1 cellular context compared by ENCODE assay signal in the genomic region with DNA sequence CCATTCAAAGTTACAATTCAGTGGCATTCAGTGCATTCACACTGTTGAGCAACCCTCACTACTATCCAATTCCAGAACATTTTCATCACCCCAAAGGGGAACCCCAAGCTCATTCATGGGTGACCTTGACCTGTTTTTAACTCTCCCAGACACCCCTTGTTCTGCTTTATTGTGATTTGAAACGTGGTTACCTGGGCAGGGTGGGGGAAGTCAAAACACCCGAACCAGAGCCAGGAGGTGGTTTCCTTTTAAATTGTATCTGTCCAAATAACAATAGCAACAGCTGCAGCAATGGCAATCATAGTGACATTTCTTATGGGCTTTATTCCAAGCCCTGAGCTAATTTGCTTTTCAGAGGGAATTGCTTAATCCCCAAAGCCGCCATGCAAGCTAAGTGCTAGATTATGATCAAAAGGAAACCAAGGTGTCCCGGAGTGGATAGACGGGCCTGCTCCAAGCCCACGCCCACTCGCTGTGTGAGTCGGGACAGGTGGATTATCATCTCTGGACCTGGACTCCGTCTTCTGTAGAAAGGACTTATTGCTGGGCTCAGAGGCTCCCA.
TF ChIP-seq lines count a peak whose summit lies in the region.

No MANE protein-coding gene starts in this region.

TF ChIP-seq in GM12878, 131 proteins besides CTCF, POLR2A, EP300 and RAD21 (continues in another document):
- peak in 1 of 2 experiments; percentile 58; a peak in 1 of 4 replicates for TF ChIP-seq CEBPB (IDR thresholded peaks at IDR 0.05; ENCODE audit: borderline replicate concordance in 1 of 2, low read depth in 2 of 2, low read length in 2 of 2)
- peak; percentile 67 for TF ChIP-seq EED (IDR thresholded peaks at IDR 0.05; ENCODE audit: low read depth)
- TF ChIP-seq, protein P1, sequence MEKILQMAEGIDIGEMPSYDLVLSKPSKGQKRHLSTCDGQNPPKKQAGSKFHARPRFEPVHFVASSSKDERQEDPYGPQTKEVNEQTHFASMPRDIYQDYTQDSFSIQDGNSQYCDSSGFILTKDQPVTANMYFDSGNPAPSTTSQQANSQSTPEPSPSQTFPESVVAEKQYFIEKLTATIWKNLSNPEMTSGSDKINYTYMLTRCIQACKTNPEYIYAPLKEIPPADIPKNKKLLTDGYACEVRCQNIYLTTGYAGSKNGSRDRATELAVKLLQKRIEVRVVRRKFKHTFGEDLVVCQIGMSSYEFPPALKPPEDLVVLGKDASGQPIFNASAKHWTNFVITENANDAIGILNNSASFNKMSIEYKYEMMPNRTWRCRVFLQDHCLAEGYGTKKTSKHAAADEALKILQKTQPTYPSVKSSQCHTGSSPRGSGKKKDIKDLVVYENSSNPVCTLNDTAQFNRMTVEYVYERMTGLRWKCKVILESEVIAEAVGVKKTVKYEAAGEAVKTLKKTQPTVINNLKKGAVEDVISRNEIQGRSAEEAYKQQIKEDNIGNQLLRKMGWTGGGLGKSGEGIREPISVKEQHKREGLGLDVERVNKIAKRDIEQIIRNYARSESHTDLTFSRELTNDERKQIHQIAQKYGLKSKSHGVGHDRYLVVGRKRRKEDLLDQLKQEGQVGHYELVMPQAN (conservative IDR thresholded peaks at IDR 0.05): no peak
- TF ChIP-seq NFYA (IDR thresholded peaks at IDR 0.05; ENCODE audit: borderline replicate concordance, low read depth, low read length): no peak
- TF ChIP-seq NR2F1 (conservative IDR thresholded peaks at IDR 0.05): peak; percentile 66
- TF ChIP-seq, protein P2, sequence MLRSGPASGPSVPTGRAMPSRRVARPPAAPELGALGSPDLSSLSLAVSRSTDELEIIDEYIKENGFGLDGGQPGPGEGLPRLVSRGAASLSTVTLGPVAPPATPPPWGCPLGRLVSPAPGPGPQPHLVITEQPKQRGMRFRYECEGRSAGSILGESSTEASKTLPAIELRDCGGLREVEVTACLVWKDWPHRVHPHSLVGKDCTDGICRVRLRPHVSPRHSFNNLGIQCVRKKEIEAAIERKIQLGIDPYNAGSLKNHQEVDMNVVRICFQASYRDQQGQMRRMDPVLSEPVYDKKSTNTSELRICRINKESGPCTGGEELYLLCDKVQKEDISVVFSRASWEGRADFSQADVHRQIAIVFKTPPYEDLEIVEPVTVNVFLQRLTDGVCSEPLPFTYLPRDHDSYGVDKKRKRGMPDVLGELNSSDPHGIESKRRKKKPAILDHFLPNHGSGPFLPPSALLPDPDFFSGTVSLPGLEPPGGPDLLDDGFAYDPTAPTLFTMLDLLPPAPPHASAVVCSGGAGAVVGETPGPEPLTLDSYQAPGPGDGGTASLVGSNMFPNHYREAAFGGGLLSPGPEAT (IDR thresholded peaks at IDR 0.05; ENCODE audit: low read depth): peak; percentile 82
- peak; percentile 77 for TF ChIP-seq NFIC (IDR thresholded peaks at IDR 0.05; ENCODE audit: low read depth, low read length)
- TF ChIP-seq, protein P3, sequence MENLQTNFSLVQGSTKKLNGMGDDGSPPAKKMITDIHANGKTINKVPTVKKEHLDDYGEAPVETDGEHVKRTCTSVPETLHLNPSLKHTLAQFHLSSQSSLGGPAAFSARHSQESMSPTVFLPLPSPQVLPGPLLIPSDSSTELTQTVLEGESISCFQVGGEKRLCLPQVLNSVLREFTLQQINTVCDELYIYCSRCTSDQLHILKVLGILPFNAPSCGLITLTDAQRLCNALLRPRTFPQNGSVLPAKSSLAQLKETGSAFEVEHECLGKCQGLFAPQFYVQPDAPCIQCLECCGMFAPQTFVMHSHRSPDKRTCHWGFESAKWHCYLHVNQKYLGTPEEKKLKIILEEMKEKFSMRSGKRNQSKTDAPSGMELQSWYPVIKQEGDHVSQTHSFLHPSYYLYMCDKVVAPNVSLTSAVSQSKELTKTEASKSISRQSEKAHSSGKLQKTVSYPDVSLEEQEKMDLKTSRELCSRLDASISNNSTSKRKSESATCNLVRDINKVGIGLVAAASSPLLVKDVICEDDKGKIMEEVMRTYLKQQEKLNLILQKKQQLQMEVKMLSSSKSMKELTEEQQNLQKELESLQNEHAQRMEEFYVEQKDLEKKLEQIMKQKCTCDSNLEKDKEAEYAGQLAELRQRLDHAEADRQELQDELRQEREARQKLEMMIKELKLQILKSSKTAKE (IDR thresholded peaks at IDR 0.05; ENCODE audit: low read depth, poor library complexity, severe bottlenecking): peak; percentile 75
- 0 out of 2 replicates have a peak, but pooled peaks have one; percentile 28 for TF ChIP-seq BCL11A (IDR thresholded peaks at IDR 0.05; ENCODE audit: low read depth, low read length)
- 0 out of 2 replicates have a peak, but pooled peaks have one; percentile 41 for TF ChIP-seq SIN3A (IDR thresholded peaks at IDR 0.05; ENCODE audit: low read depth, low read length)
- peak; percentile 85 for TF ChIP-seq RUNX3 (IDR thresholded peaks at IDR 0.05; ENCODE audit: low read length)
- TF ChIP-seq, protein P4, sequence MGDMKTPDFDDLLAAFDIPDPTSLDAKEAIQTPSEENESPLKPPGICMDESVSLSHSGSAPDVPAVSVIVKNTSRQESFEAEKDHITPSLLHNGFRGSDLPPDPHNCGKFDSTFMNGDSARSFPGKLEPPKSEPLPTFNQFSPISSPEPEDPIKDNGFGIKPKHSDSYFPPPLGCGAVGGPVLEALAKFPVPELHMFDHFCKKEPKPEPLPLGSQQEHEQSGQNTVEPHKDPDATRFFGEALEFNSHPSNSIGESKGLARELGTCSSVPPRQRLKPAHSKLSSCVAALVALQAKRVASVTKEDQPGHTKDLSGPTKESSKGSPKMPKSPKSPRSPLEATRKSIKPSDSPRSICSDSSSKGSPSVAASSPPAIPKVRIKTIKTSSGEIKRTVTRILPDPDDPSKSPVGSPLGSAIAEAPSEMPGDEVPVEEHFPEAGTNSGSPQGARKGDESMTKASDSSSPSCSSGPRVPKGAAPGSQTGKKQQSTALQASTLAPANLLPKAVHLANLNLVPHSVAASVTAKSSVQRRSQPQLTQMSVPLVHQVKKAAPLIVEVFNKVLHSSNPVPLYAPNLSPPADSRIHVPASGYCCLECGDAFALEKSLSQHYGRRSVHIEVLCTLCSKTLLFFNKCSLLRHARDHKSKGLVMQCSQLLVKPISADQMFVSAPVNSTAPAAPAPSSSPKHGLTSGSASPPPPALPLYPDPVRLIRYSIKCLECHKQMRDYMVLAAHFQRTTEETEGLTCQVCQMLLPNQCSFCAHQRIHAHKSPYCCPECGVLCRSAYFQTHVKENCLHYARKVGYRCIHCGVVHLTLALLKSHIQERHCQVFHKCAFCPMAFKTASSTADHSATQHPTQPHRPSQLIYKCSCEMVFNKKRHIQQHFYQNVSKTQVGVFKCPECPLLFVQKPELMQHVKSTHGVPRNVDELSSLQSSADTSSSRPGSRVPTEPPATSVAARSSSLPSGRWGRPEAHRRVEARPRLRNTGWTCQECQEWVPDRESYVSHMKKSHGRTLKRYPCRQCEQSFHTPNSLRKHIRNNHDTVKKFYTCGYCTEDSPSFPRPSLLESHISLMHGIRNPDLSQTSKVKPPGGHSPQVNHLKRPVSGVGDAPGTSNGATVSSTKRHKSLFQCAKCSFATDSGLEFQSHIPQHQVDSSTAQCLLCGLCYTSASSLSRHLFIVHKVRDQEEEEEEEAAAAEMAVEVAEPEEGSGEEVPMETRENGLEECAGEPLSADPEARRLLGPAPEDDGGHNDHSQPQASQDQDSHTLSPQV (IDR thresholded peaks at IDR 0.05): no peak
- TF ChIP-seq YY1 (IDR thresholded peaks at IDR 0.05; ENCODE audit: low read depth, low read length): no peak
- 0 out of 2 replicates have a peak, but pooled peaks have one; percentile 75 for TF ChIP-seq SMARCA5 (IDR thresholded peaks at IDR 0.05)
- TF ChIP-seq FOXM1 (IDR thresholded peaks at IDR 0.05; ENCODE audit: low read depth, low read length): peak; percentile 80; the same call in 1 of the 2 replicates
- TF ChIP-seq MEF2A (IDR thresholded peaks at IDR 0.05; ENCODE audit: insufficient read depth, low read depth, low read length): 0 out of 2 replicates have a peak, but pooled peaks have one; percentile 27
- TF ChIP-seq CBFB (IDR thresholded peaks at IDR 0.05; ENCODE audit: low read depth): 0 out of 2 replicates have a peak, but pooled peaks have one; percentile 27
- peak; percentile 56; the same call in 1 of the 2 replicates for TF ChIP-seq MTA3 (IDR thresholded peaks at IDR 0.05; ENCODE audit: borderline replicate concordance, low read length)
- peak; percentile 70; the same call in 1 of the 2 replicates for TF ChIP-seq DPF2 (IDR thresholded peaks at IDR 0.05)
- peak; percentile 42; the same call in 1 of the 2 replicates for TF ChIP-seq NBN (IDR thresholded peaks at IDR 0.05)
- TF ChIP-seq, protein P5, sequence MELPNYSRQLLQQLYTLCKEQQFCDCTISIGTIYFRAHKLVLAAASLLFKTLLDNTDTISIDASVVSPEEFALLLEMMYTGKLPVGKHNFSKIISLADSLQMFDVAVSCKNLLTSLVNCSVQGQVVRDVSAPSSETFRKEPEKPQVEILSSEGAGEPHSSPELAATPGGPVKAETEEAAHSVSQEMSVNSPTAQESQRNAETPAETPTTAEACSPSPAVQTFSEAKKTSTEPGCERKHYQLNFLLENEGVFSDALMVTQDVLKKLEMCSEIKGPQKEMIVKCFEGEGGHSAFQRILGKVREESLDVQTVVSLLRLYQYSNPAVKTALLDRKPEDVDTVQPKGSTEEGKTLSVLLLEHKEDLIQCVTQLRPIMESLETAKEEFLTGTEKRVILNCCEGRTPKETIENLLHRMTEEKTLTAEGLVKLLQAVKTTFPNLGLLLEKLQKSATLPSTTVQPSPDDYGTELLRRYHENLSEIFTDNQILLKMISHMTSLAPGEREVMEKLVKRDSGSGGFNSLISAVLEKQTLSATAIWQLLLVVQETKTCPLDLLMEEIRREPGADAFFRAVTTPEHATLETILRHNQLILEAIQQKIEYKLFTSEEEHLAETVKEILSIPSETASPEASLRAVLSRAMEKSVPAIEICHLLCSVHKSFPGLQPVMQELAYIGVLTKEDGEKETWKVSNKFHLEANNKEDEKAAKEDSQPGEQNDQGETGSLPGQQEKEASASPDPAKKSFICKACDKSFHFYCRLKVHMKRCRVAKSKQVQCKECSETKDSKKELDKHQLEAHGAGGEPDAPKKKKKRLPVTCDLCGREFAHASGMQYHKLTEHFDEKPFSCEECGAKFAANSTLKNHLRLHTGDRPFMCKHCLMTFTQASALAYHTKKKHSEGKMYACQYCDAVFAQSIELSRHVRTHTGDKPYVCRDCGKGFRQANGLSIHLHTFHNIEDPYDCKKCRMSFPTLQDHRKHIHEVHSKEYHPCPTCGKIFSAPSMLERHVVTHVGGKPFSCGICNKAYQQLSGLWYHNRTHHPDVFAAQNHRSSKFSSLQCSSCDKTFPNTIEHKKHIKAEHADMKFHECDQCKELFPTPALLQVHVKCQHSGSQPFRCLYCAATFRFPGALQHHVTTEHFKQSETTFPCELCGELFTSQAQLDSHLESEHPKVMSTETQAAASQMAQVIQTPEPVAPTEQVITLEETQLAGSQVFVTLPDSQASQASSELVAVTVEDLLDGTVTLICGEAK (IDR thresholded peaks at IDR 0.05; ENCODE audit: borderline replicate concordance): peak; percentile 31; the same call in 1 of the 2 replicates
- TF ChIP-seq IKZF1 (conservative IDR thresholded peaks at IDR 0.05): peak; percentile 70
- peak; percentile 81; the same call in 1 of the 2 replicates for TF ChIP-seq PAX8 (IDR thresholded peaks at IDR 0.05)
- no peak for TF ChIP-seq BACH1 (IDR thresholded peaks at IDR 0.05; ENCODE audit: borderline replicate concordance)
- peak; percentile 88 for TF ChIP-seq ESRRA (IDR thresholded peaks at IDR 0.05; ENCODE audit: low read length)
- 0 out of 2 replicates have a peak, but pooled peaks have one; percentile 40 for TF ChIP-seq MTA2 (IDR thresholded peaks at IDR 0.05; ENCODE audit: low read depth)
- peak; percentile 46; the same call in 1 of the 2 replicates for TF ChIP-seq CREB1 (IDR thresholded peaks at IDR 0.05; ENCODE audit: low read depth)
- peak in 1 of 2 experiments; percentile 17; a peak in 2 of 4 replicates for TF ChIP-seq BHLHE40 (IDR thresholded peaks at IDR 0.05; ENCODE audit: borderline replicate concordance in 1 of 2, low read depth in 2 of 2, low read length in 1 of 2)
- TF ChIP-seq CREM (IDR thresholded peaks at IDR 0.05; ENCODE audit: low read depth): peak; percentile 63; the same call in 1 of the 2 replicates
- TF ChIP-seq, protein P6, sequence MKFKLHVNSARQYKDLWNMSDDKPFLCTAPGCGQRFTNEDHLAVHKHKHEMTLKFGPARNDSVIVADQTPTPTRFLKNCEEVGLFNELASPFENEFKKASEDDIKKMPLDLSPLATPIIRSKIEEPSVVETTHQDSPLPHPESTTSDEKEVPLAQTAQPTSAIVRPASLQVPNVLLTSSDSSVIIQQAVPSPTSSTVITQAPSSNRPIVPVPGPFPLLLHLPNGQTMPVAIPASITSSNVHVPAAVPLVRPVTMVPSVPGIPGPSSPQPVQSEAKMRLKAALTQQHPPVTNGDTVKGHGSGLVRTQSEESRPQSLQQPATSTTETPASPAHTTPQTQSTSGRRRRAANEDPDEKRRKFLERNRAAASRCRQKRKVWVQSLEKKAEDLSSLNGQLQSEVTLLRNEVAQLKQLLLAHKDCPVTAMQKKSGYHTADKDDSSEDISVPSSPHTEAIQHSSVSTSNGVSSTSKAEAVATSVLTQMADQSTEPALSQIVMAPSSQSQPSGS (IDR thresholded peaks at IDR 0.05; ENCODE audit: low read length): no peak; the same call in 1 of the 2 replicates
- TF ChIP-seq, protein P7, sequence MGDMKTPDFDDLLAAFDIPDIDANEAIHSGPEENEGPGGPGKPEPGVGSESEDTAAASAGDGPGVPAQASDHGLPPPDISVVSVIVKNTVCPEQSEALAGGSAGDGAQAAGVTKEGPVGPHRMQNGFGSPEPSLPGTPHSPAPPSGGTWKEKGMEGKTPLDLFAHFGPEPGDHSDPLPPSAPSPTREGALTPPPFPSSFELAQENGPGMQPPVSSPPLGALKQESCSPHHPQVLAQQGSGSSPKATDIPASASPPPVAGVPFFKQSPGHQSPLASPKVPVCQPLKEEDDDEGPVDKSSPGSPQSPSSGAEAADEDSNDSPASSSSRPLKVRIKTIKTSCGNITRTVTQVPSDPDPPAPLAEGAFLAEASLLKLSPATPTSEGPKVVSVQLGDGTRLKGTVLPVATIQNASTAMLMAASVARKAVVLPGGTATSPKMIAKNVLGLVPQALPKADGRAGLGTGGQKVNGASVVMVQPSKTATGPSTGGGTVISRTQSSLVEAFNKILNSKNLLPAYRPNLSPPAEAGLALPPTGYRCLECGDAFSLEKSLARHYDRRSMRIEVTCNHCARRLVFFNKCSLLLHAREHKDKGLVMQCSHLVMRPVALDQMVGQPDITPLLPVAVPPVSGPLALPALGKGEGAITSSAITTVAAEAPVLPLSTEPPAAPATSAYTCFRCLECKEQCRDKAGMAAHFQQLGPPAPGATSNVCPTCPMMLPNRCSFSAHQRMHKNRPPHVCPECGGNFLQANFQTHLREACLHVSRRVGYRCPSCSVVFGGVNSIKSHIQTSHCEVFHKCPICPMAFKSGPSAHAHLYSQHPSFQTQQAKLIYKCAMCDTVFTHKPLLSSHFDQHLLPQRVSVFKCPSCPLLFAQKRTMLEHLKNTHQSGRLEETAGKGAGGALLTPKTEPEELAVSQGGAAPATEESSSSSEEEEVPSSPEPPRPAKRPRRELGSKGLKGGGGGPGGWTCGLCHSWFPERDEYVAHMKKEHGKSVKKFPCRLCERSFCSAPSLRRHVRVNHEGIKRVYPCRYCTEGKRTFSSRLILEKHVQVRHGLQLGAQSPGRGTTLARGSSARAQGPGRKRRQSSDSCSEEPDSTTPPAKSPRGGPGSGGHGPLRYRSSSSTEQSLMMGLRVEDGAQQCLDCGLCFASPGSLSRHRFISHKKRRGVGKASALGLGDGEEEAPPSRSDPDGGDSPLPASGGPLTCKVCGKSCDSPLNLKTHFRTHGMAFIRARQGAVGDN (IDR thresholded peaks at IDR 0.05): peak; percentile 76; the same call in 1 of the 2 replicates
- TF ChIP-seq POU2F2 (IDR thresholded peaks at IDR 0.05; ENCODE audit: borderline replicate concordance, low read depth, low read length): no peak
- peak; percentile 36 for TF ChIP-seq SP1 (IDR thresholded peaks at IDR 0.05; ENCODE audit: low read depth, low read length)
- no peak for TF ChIP-seq RBBP5 (conservative IDR thresholded peaks at IDR 0.05)
- TF ChIP-seq PAX5 (IDR thresholded peaks at IDR 0.05; ENCODE audit: borderline replicate concordance, low read depth, low read length): peak; percentile 86; the same call in 1 of the 2 replicates
